In genomic region chr11:6300325-6300724, GRCh38 we compare ENCODE assay signal across 24 cellular contexts. TPM values are rescaled to one million over a fixed set of nuclear protein-coding genes. Genes with fewer than 3 reads are reported as not detected.
"Had no signal": no experiment of that assay in that cellular context is flagged by ENCODE, and none has a peak within 500 bp of the region (broad histone marks: within the 10 kb centered on the region; RNA-seq: fewer than 3 reads in every experiment).

No MANE protein-coding gene starts in this region.

- DNase-seq: activated CD4-positive, alpha-beta T cell treated with anti-CD3 and anti-CD28 coated beads for 36 hours; activated CD4-positive, alpha-beta T cell treated with anti-CD3 and anti-CD28 coated beads, Interleukin-2, amount 50 U/mL, for 48 hours; activated effector memory CD4-positive, alpha-beta T cell treated with Interleukin-2 at 50 U/mL for 16 hours; activated naive CD4-positive, alpha-beta T cell treated with anti-CD3 and anti-CD28 coated beads, Interleukin-2, amount 10 ng/mL, durations not matched to agents 7 days and 5 days; activated T-cell treated with anti-CD3 and anti-CD28 coated beads, Interleukin-2, amount 50 U/mL, for 72 hours; cerebellar nuclear complex; esophagus squamous epithelium; heart right ventricle; left ventricle myocardium superior; mammary epithelial cell; ovary; stimulated activated CD4-positive, alpha-beta T cell treated with anti-CD3 and anti-CD28 coated beads, Interleukin-4, amount 100 ng/mL, for 4 hours; T-helper 9 cell had no signal

- ATAC-seq: activated CD4-positive, alpha-beta T cell treated with anti-CD3 and anti-CD28 coated beads for 36 hours; activated T-cell treated with anti-CD3 and anti-CD28 coated beads, Interleukin-2, amount 50 U/mL, for 72 hours; heart right ventricle; left ventricle myocardium superior; natural killer cell treated with Interleukin-12 subunit alpha and Interleukin-12 subunit beta and Interleukin-15 and Interleukin-18, amount 100 ng/mL, for 72 hours; WTC11 had no signal

- H3K9me3 ChIP-seq: esophagus squamous epithelium, heart right ventricle, neutrophil, ovary, prostate gland, right atrium auricular region, suprapubic skin, tibial nerve had no signal

- H3K4me1 ChIP-seq: esophagus squamous epithelium, heart right ventricle, prostate gland, right atrium auricular region, suprapubic skin had no signal

- H3K27me3 ChIP-seq: ovary, right atrium auricular region, suprapubic skin, tibial nerve had no signal

- H3K4me3 ChIP-seq: coronary artery, esophagus squamous epithelium, heart right ventricle, ovary, prostate gland, right atrium auricular region, suprapubic skin, tibial nerve had no signal

- H3K27ac ChIP-seq: coronary artery, esophagus squamous epithelium, heart right ventricle, neutrophil, ovary, prostate gland, right atrium auricular region, suprapubic skin, tibial nerve had no signal

RNA-seq across cellular contexts. Expression of gene CCKBR, which starts 40.7 kb away (rescaled TPM):
- total RNA-seq: activated CD4-positive, alpha-beta T cell treated with anti-CD3 and anti-CD28 coated beads for 36 hours; activated T-cell treated with anti-CD3 and anti-CD28 coated beads, Interleukin-2, amount 50 U/mL, for 72 hours; heart right ventricle; kidney epithelial cell; left ventricle myocardium superior; mammary epithelial cell; natural killer cell treated with Interleukin-12 subunit alpha and Interleukin-12 subunit beta and Interleukin-15 and Interleukin-18, amount 100 ng/mL, for 72 hours; prostate gland; right atrium auricular region; T-helper 1 cell treated with Interleukin-12 subunit alpha and Interleukin-12 subunit beta and Interleukin-4 antibody, amounts not matched to agents 30 ng/mL and 1 ng/mL, for 36 hours; tibial nerve; urinary bladder had no signal
- polyA plus RNA-seq: mammary epithelial cell had no signal
